Comparison of ENCODE assay signal across 11 cellular contexts in genomic region chr1:167635233-167635648, GRCh38. TPM values are rescaled to one million over a fixed set of nuclear protein-coding genes. Genes with fewer than 3 reads are reported as not detected.
DNase-seq lines count a peak whose midpoint lies in the region; ATAC-seq and TF ChIP-seq lines count a peak whose summit lies in the region.
"Had no signal": no experiment of that assay in that cellular context is flagged by ENCODE, and none has a peak within 500 bp of the region (broad histone marks: within the 10 kb centered on the region; RNA-seq: fewer than 3 reads in every experiment).

No MANE protein-coding gene starts in this region.

- DNase-seq in AG20443 (ENCODE audit: low spot score): peak; percentile 53
- no peak for DNase-seq in IMR-90
- peak in 6 of 10 donors; percentile 27 to 70 (median 55) for DNase-seq in dorsolateral prefrontal cortex
- DNase-seq in Calu3: no peak
- no peak for DNase-seq in tibial nerve (ENCODE audit: low spot score in 2 of 2)
- no peak for DNase-seq in stimulated activated CD4-positive, alpha-beta T cell treated with anti-CD3 and anti-CD28 coated beads, Interleukin-1b, Interleukin-23, amount 100 ng/mL, for 48 hours
- DNase-seq: DMS153 had no signal

- in situ Hi-C loops in IMR-90 (cut with MboI; ENCODE audit: low sequenced_read_pairs): no loop called here

- H3K9me1 ChIP-seq in IMR-90 (ENCODE audit: insufficient read depth, low read length): no peaks in the 10 kb centered on the region

- no CpG with 5 or more reads among the region's 18 CpGs for WGBS in IMR-90 (ENCODE audit: extremely low coverage in 2 of 2, insufficient read length in 1 of 2), 2 experiments
- 14 to 23% methylated on average over 9 to 17 of the region's 18 CpGs for WGBS in mesodermal cell (ENCODE audit: insufficient coverage in 2 of 2), 2 experiments
- 25 to 56% methylated on average over 13 to 18 of the region's 18 CpGs for WGBS in tibial nerve, 2 donors

- no peak for TF ChIP-seq EP300 in tibial nerve (IDR thresholded peaks at IDR 0.05)

- no peak overlapping the region; the same call in 1 of the 2 replicates for H3K4me2 ChIP-seq in IMR-90 (ENCODE audit: low read depth, low read length)

- H3K56ac ChIP-seq in IMR-90 (ENCODE audit: extremely low read depth, insufficient read depth, low read length): no peak overlapping the region

- no peak overlapping the region for H2BK5ac ChIP-seq in IMR-90 (ENCODE audit: low read depth, low read length, poor library complexity, severe bottlenecking)

- no TSS peak for BruUV-seq in IMR-90 (replicated peaks; lab: Mats Ljungman, UMichigan)
- BruUV-seq in Calu3 (replicated peaks; lab: Mats Ljungman, UMichigan): no TSS peak

- H3K4me1 ChIP-seq in IMR-90 (ENCODE audit: control insufficient read depth, insufficient read depth, low read length) (no peaks in the 10 kb centered on the region), mesodermal cell (ENCODE audit: control insufficient read depth, insufficient read depth, low read length, poor library complexity, severe bottlenecking) (peaks cover 41% of the 10 kb centered on the region), tibial nerve (peaks cover 0 to 16% (median 8%) of the 10 kb centered on the region in 4 donors)

- no peaks in the 10 kb centered on the region for H3K4me1 Mint-ChIP-seq in Calu3 (ENCODE audit: low read depth, unreplicated experiment)

- no peak overlapping the region for H3K4me3 ChIP-seq in IMR-90 (ENCODE audit: insufficient read depth, low read depth, low read length)
- peak overlapping the region in 11 of 59 donors; percentile 5 to 34 (median 10) for H3K4me3 ChIP-seq in dorsolateral prefrontal cortex
- H3K4me3 ChIP-seq in mesodermal cell (ENCODE audit: extremely low read depth, insufficient read depth, low read length, poor library complexity, severe bottlenecking): no peak overlapping the region
- H3K4me3 ChIP-seq in tibial nerve: no peak overlapping the region
- H3K4me3 ChIP-seq: body of pancreas had no signal

- dilution Hi-C loops in IMR-90 (cut with HindIII; ENCODE audit: low sequenced_read_pairs, unreplicated experiment): no loop called here

- peak overlapping the region; percentile 28 for H2AK9ac ChIP-seq in IMR-90 (replicated peaks; ENCODE audit: low read depth, low read length, poor library complexity)

- TF ChIP-seq RAD21 in IMR-90 (IDR thresholded peaks at IDR 0.05; ENCODE audit: low read length): no peak

- no peaks in the 10 kb centered on the region for H3K36me3 Mint-ChIP-seq in Calu3 (ENCODE audit: insufficient read depth, unreplicated experiment)

- H3K4ac ChIP-seq in IMR-90 (ENCODE audit: low read depth, low read length): no peak overlapping the region

- no peak for TF ChIP-seq POLR2A in IMR-90 (IDR thresholded peaks at IDR 0.05; ENCODE audit: low read depth, low read length)
- no peak for TF ChIP-seq POLR2A in tibial nerve (IDR thresholded peaks at IDR 0.05)

- no peak overlapping the region for H4K91ac ChIP-seq in IMR-90 (ENCODE audit: insufficient read depth, low read depth, low read length)

- no peak overlapping the region for H2BK120ac ChIP-seq in IMR-90 (ENCODE audit: low read depth, low read length)

- peaks cover 93% of the 10 kb centered on the region for H3K27me3 Mint-ChIP-seq in Calu3 (ENCODE audit: unreplicated experiment)

- peak; percentile 65; the same call in 1 of the 2 replicates for ATAC-seq in IMR-90 (ENCODE audit: low read depth)
- ATAC-seq in HG03159 (IDR thresholded peaks at IDR 0.05; ENCODE audit: unreplicated experiment): no peak
- ATAC-seq: body of pancreas had no signal

- H3K27ac Mint-ChIP-seq in Calu3 (ENCODE audit: unreplicated experiment): no peak overlapping the region

- no peak overlapping the region for H2AK5ac ChIP-seq in IMR-90 (ENCODE audit: low read depth, low read length)

- H3K23ac ChIP-seq in IMR-90 (ENCODE audit: low read depth, low read length): no peak overlapping the region

- H4K20me1 ChIP-seq in IMR-90 (ENCODE audit: insufficient read depth, low read length): no peaks in the 10 kb centered on the region

- H3K9me3 Mint-ChIP-seq in Calu3 (ENCODE audit: low read depth, unreplicated experiment): no peaks in the 10 kb centered on the region
- H3K9me3 Mint-ChIP-seq: T-helper 1 cell treated with Interleukin-12 subunit alpha and Interleukin-12 subunit beta and Interleukin-4 antibody, amounts not matched to agents 30 μg/mL and 1 μg/mL, for 36 hours had no signal

- H3K14ac ChIP-seq in IMR-90 (replicated peaks; ENCODE audit: low read depth, low read length): no peak overlapping the region

- H3K18ac ChIP-seq in IMR-90 (ENCODE audit: low read depth, low read length): no peak overlapping the region

- no peak overlapping the region for H2BK20ac ChIP-seq in IMR-90 (ENCODE audit: low read depth, low read length)

- no peak overlapping the region for H3K9ac ChIP-seq in IMR-90 (ENCODE audit: low read depth, low read length)

- peak overlapping the region; percentile 32 for H2AFZ ChIP-seq in IMR-90 (replicated peaks; ENCODE audit: low read length, poor library complexity)

- H3K27me3 ChIP-seq in IMR-90 (ENCODE audit: control insufficient read depth, insufficient read depth, low read length) (peaks cover 54% of the 10 kb centered on the region), dorsolateral prefrontal cortex (peaks cover 0 to 21% (median 0%) of the 10 kb centered on the region in 45 donors), tibial nerve (no peaks in the 10 kb centered on the region)
- H3K27me3 ChIP-seq: body of pancreas had no signal

- no peak overlapping the region for H4K5ac ChIP-seq in IMR-90 (ENCODE audit: low read depth, low read length)

- H3K27ac ChIP-seq in IMR-90 (ENCODE audit: insufficient read depth, low read length) (no peak overlapping the region), dorsolateral prefrontal cortex (peak overlapping the region in 49 of 59 donors; percentile 3 to 94 (median 54)), mesodermal cell (ENCODE audit: low read depth, low read length, severe bottlenecking) (peak overlapping the region; percentile 83), tibial nerve (peak overlapping the region in 1 of 4 donors; percentile 7)
- H3K27ac ChIP-seq: body of pancreas had no signal

- intact Hi-C loops in IMR-90 (cut with micrococcal nuclease) (no loop called here), dorsolateral prefrontal cortex (cut with DNase I) (no loop called here), Calu3 (cut with micrococcal nuclease; ENCODE audit: unreplicated experiment) (no loop called here)

- no peaks in the 10 kb centered on the region for H3K79me1 ChIP-seq in IMR-90 (ENCODE audit: low read depth in 1 of 2, low read length in 2 of 2)

- no peak overlapping the region for H2BK15ac ChIP-seq in IMR-90 (ENCODE audit: low read depth, low read length)

- POLR2A ChIA-PET in IMR-90 (lab: Charles Lee; ENCODE audit: unreplicated experiment): no interaction called here

- no peak overlapping the region for H3K4me3 Mint-ChIP-seq in Calu3 (ENCODE audit: low read depth, unreplicated experiment)

- TF ChIP-seq CTCF in IMR-90 (conservative IDR thresholded peaks at IDR 0.05; ENCODE audit: low read depth, low read length): no peak
- TF ChIP-seq CTCF in dorsolateral prefrontal cortex (IDR thresholded peaks at IDR 0.05 in 54 of 56, conservative IDR thresholded peaks at IDR 0.05 in 2 of 56; ENCODE audit: low read depth in 1 of 56, partially characterized antibody in 56 of 56): no peak
- TF ChIP-seq CTCF in Calu3 (IDR thresholded peaks at IDR 0.05; ENCODE audit: unreplicated experiment): no peak
- no peak for TF ChIP-seq CTCF in tibial nerve (IDR thresholded peaks at IDR 0.05)

- H4K8ac ChIP-seq in IMR-90 (ENCODE audit: low read depth in 2 of 2, low read length in 2 of 2): no peak overlapping the region

- CTCF ChIA-PET in IMR-90 (lab: Yijun Ruan, JAX): interaction anchor here (0.5 kb wide), 1 partner anchor 112 kb away, joined by 3 read pairs; no protein-coding TSS in a partner anchor
- CTCF ChIA-PET in Calu3 (lab: Charles Lee): interaction anchor here (0.7 kb wide), 1 partner anchor 1435 kb away, joined by 4 read pairs; no protein-coding TSS in a partner anchor

- H3K9me3 ChIP-seq in IMR-90 (ENCODE audit: control insufficient read depth, insufficient read depth, low read length) (no peaks in the 10 kb centered on the region), mesodermal cell (ENCODE audit: control insufficient read depth, low read length) (no peaks in the 10 kb centered on the region), tibial nerve (no peaks in the 10 kb centered on the region)
- H3K9me3 ChIP-seq: body of pancreas had no signal

- H3K36me3 ChIP-seq in IMR-90 (ENCODE audit: control insufficient read depth, insufficient read depth, low read length): no peaks in the 10 kb centered on the region
- peaks cover 9% of the 10 kb centered on the region for H3K36me3 ChIP-seq in mesodermal cell (ENCODE audit: control insufficient read depth, insufficient read depth, low read length)
- H3K36me3 ChIP-seq in tibial nerve: no peaks in the 10 kb centered on the region

TF ChIP-seq in IMR-90, 13 proteins besides CTCF, POLR2A, EP300 and RAD21 (continues in another document):
- no peak for TF ChIP-seq CHD1 (IDR thresholded peaks at IDR 0.05; ENCODE audit: low read depth, low read length)
- TF ChIP-seq, protein P1, sequence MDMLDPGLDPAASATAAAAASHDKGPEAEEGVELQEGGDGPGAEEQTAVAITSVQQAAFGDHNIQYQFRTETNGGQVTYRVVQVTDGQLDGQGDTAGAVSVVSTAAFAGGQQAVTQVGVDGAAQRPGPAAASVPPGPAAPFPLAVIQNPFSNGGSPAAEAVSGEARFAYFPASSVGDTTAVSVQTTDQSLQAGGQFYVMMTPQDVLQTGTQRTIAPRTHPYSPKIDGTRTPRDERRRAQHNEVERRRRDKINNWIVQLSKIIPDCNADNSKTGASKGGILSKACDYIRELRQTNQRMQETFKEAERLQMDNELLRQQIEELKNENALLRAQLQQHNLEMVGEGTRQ (IDR thresholded peaks at IDR 0.05; ENCODE audit: low read depth, low read length): no peak
- TF ChIP-seq MAFK (IDR thresholded peaks at IDR 0.05; ENCODE audit: low read depth, low read length): no peak
- no peak for TF ChIP-seq SMC3 (IDR thresholded peaks at IDR 0.05; ENCODE audit: low read depth, low read length)
- TF ChIP-seq RCOR1 (IDR thresholded peaks at IDR 0.05; ENCODE audit: insufficient replicate concordance, low read length): no peak

RNA-seq across cellular contexts. Expression of gene RCSD1, which starts 5.2 kb away (rescaled TPM):
- total RNA-seq in IMR-90 (2012; rRNA removed) (not detected in 2 replicates), dorsolateral prefrontal cortex (10 to 100 TPM in 19 of 120 experiments, 1 to 10 TPM in 101; 4.1 to 14.4 (median 8.1) TPM), Calu3 (2022) (not detected in 2 replicates), tibial nerve (10 to 100 TPM; 10.0 to 17.7 (median 12.9) TPM)
- 0.03 TPM in 1 of 2 replicates, not detected in the other for polyA plus RNA-seq in IMR-90 (2012; rRNA removed)
- polyA plus RNA-seq in IMR-90 (2012; cell fraction: cytosol; rRNA removed): 0.01 TPM in 1 of 2 replicates, not detected in the other
- not detected in 2 replicates for polyA plus RNA-seq in IMR-90 (2012; cell fraction: nucleus; rRNA removed; ENCODE audit: low replicate concordance)
- polyA plus RNA-seq in mesodermal cell (2013, experiment 1 of 2): 49.2 TPM
- polyA plus RNA-seq in mesodermal cell (2013, experiment 2 of 2): 45.0 TPM

Comparison
In these comparisons a context has a peak if more than half of its experiments do, and no peak if none do; other contexts are left out.
1. DNase-seq: peak in AG20443 (single experiment) and dorsolateral prefrontal cortex (6 of 10); none in IMR-90 (single experiment), Calu3 (single experiment), tibial nerve (0 of 2) and stimulated activated CD4-positive, alpha-beta T cell treated with anti-CD3 and anti-CD28 coated beads, Interleukin-1b, Interleukin-23, amount 100 ng/mL, for 48 hours (single experiment).